In genomic region chr3:113088616-113089015, GRCh38 we compare ENCODE assay signal across 20 cellular contexts.
DNase-seq lines count a peak whose midpoint lies in the region; ATAC-seq, FAIRE-seq and TF ChIP-seq lines count a peak whose summit lies in the region.
"Had no signal": no experiment of that assay in that cellular context is flagged by ENCODE, and none has a peak within 500 bp of the region (broad histone marks: within the 10 kb centered on the region; RNA-seq: fewer than 3 reads in every experiment).

No MANE protein-coding gene starts in this region.

- H3K27me3 ChIP-seq in right cardiac atrium (ENCODE audit: control insufficient read depth, insufficient read depth) (no peaks in the 10 kb centered on the region), keratinocyte (ENCODE audit: control insufficient read depth, extremely low read depth, insufficient read depth, low read length) (no peaks in the 10 kb centered on the region), transverse colon (no peaks in the 10 kb centered on the region), left lung (no peaks in the 10 kb centered on the region)
- H3K27me3 ChIP-seq: BLaER1 had no signal

- H3K4me1 ChIP-seq in right cardiac atrium (ENCODE audit: control insufficient read depth, insufficient read depth, low read length) (no peaks in the 10 kb centered on the region), keratinocyte (ENCODE audit: control insufficient read depth, extremely low read depth, insufficient read depth, low read length) (peaks cover 3% of the 10 kb centered on the region), transverse colon (peaks cover 0 to 7% (median 0%) of the 10 kb centered on the region in 4 donors), left lung (no peaks in the 10 kb centered on the region)

- peak; percentile 55 for FAIRE-seq in keratinocyte (lab: Jason Lieb, UNC)
- FAIRE-seq: A204.1, GM19239 had no signal

- H3K79me2 ChIP-seq in keratinocyte (ENCODE audit: control insufficient read depth, insufficient read depth, low read length): no peaks in the 10 kb centered on the region

- H3K4me3 ChIP-seq in right cardiac atrium (ENCODE audit: low read length): no peak overlapping the region
- H3K4me3 ChIP-seq in keratinocyte (ENCODE audit: control insufficient read depth in 2 of 3, extremely low read depth in 1 of 3, insufficient read depth in 2 of 3, low read depth in 1 of 3, low read length in 3 of 3): no peak overlapping the region
- no peak overlapping the region for H3K4me3 ChIP-seq in transverse colon
- H3K4me3 ChIP-seq in left lung: no peak overlapping the region
- H3K4me3 ChIP-seq: BLaER1 had no signal

- peak in 2 of 3 donors; percentile 38 to 40 for DNase-seq in right cardiac atrium
- no peak for DNase-seq in left ventricle myocardium superior
- peak; percentile 31 to 40 for DNase-seq in NCI-H446 (lab: John Stamatoyannopoulos, UW)
- no peak for DNase-seq in keratinocyte (ENCODE audit: low read depth, low spot score)
- no peak for DNase-seq in DMS 273 treated with DMSO at 0.1 percent for 48 hours (lab: John Stamatoyannopoulos, UW)
- DNase-seq in middle frontal gyrus (ENCODE audit: extremely low spot score, low spot score): no peak
- no peak for DNase-seq in transverse colon
- no peak for DNase-seq in left lung
- DNase-seq: CD8-positive, alpha-beta T cell; H9; NCI-H1436; NCI-H2081; NCI-H345; NCI-H69; OCI-M1; RPMI8226; SIG-M5 had no signal

- H3K9me1 ChIP-seq in keratinocyte (ENCODE audit: control insufficient read depth, extremely low read depth, insufficient read depth, low read length): no peaks in the 10 kb centered on the region

- WGBS in right cardiac atrium: 59% methylated on average over 8 of the region's 8 CpGs
- 77 to 84% methylated on average over 4 to 8 of the region's 8 CpGs for WGBS in transverse colon (ENCODE audit: low coverage in 1 of 2), 2 donors

- H3K27ac ChIP-seq in right cardiac atrium (ENCODE audit: low read length) (no peak overlapping the region), keratinocyte (ENCODE audit: control insufficient read depth, insufficient read depth, low read length) (no peak overlapping the region), transverse colon (no peak overlapping the region), left lung (no peak overlapping the region)
- H3K27ac ChIP-seq: BLaER1 had no signal

- H3K9me3 ChIP-seq in right cardiac atrium (ENCODE audit: control insufficient read depth, low read length) (no peaks in the 10 kb centered on the region), keratinocyte (ENCODE audit: control insufficient read depth, low read depth, low read length) (no peaks in the 10 kb centered on the region), transverse colon (no peaks in the 10 kb centered on the region), left lung (no peaks in the 10 kb centered on the region)
- H3K9me3 ChIP-seq: BLaER1 had no signal

- no peak for TF ChIP-seq CTCF in keratinocyte (optimal IDR thresholded peaks at IDR 0.05 in 1 of 3, IDR thresholded peaks at IDR 0.05 in 1 of 3, conservative IDR thresholded peaks at IDR 0.05 in 1 of 3; ENCODE audit: extremely low read depth in 1 of 3, insufficient read depth in 2 of 3, low read length in 3 of 3)
- no peak for TF ChIP-seq CTCF in transverse colon (IDR thresholded peaks at IDR 0.05)
- TF ChIP-seq CTCF in left lung (IDR thresholded peaks at IDR 0.05): no peak

- no peak for TF ChIP-seq POLR2A in transverse colon (IDR thresholded peaks at IDR 0.05)

- H4K20me1 ChIP-seq in keratinocyte (ENCODE audit: control insufficient read depth, extremely low read depth, insufficient read depth, low read length): no peaks in the 10 kb centered on the region
- H4K20me1 ChIP-seq: BLaER1 had no signal

- no peak overlapping the region for H2AFZ ChIP-seq in keratinocyte (ENCODE audit: control insufficient read depth, low read length)

- H3K36me3 ChIP-seq in keratinocyte (ENCODE audit: control insufficient read depth in 2 of 2, extremely low read depth in 1 of 2, insufficient read depth in 2 of 2, low read length in 2 of 2) (no peaks in the 10 kb centered on the region), transverse colon (no peaks in the 10 kb centered on the region), left lung (no peaks in the 10 kb centered on the region)
- H3K36me3 ChIP-seq: BLaER1 had no signal

- intact Hi-C loops in right cardiac atrium (cut with DNase I) (no loop called here), left ventricle myocardium superior (cut with micrococcal nuclease) (no loop called here), transverse colon (cut with DNase I; ENCODE audit: low total_unique reads) (no loop called here), left lung (cut with DNase I) (no loop called here)

- no peak overlapping the region for H3K9ac ChIP-seq in keratinocyte (ENCODE audit: control insufficient read depth, extremely low read depth, insufficient read depth, low read length)
- H3K9ac ChIP-seq: BLaER1 had no signal

- dilution Hi-C loops in keratinocyte (cut with MboI; ENCODE audit: extremely low pct_ligation_motif_present, low sequenced_read_pairs): no loop called here

- TF ChIP-seq EP300 in transverse colon (IDR thresholded peaks at IDR 0.05; ENCODE audit: low read depth): no peak

- in situ Hi-C loops in transverse colon (cut with MboI; ENCODE audit: low pct_ligation_motif_present in 1 of 4, low pct_unique_long_range_greater_than_20kb in 1 of 4, low sequenced_read_pairs in 3 of 4): no loop called here

- ATAC-seq in right cardiac atrium (peak; percentile 43 to 66), left ventricle myocardium superior (no peak), left lung (no peak)
- ATAC-seq: CD8-positive, alpha-beta T cell had no signal

- H3K4me2 ChIP-seq in keratinocyte (ENCODE audit: control insufficient read depth, extremely low read depth, insufficient read depth, low read depth, low read length): no peak overlapping the region
- H3K4me2 ChIP-seq: BLaER1 had no signal

Comparison
In these comparisons a context has a peak if more than half of its experiments do, and no peak if none do; other contexts are left out.
1. ATAC-seq: peak in right cardiac atrium (2 of 2); none in left ventricle myocardium superior (single experiment) and left lung (single experiment).
2. DNase-seq: peak in right cardiac atrium (2 of 3) and NCI-H446 (2 of 2); none in left ventricle myocardium superior (single experiment), keratinocyte (single experiment), DMS 273 treated with DMSO at 0.1 percent for 48 hours (single experiment), middle frontal gyrus (single experiment), transverse colon (single experiment) and left lung (0 of 2).